Comparison of ENCODE assay signal across 8 cellular contexts in the genomic region with DNA sequence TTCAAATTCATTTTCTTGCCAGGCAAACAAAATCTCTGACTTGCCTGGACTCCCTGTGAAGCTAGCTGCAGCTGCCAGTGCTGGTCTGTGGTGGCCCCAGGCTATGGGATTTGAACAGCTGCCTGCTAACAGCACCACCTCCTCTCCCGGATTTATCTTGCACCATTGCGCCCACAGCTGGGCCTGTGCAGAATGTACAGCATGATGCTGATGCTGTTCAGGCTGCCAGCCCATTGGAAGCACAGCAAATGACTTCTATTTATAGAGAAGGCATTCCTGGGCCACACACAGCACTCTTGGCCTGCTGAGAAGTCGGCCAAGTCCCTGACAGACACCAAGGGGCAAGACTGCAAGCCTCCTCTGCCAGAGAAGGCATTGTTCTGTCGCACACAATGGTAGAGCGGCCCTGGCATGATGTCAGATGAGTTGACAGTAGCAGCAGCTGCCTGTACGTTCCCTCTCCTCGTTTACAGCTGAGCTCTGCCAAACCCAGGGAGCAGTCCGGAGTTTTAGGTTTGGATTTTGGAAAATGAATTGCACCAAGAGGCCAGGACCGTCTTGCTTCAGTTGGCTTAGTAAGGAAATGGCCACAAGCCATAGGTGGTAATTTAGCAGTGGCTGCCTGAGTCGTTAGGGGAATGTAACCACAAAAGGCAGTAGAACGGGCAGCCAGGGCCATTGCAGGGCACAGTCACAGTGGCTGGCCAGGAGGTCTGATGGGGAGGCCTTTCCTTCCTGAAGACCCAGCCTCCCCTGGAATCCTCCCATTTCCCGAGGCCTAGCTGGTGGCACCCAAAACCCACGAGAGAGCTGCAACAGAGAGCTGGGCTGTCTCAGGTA. TPM values are rescaled to one million over a fixed set of nuclear protein-coding genes. Genes with fewer than 3 reads are reported as not detected.
DNase-seq lines count a peak whose midpoint lies in the region; ATAC-seq and TF ChIP-seq lines count a peak whose summit lies in the region.

No MANE protein-coding gene starts in this region.

- no peak overlapping the region for H3K4me3 Mint-ChIP-seq in activated T-helper 1 cell treated with anti-CD3 and anti-CD28 coated beads, Interleukin-12 subunit alpha, Interleukin-12 subunit beta, Interleukin-2, Interleukin-4 antibody, amounts not matched to agents 30 ng/mL and 10 ng/mL and 1 ng/mL, durations not matched to agents 14 hours and 24 hours and 36 hours
- H3K4me3 Mint-ChIP-seq in stimulated activated effector memory CD8-positive, alpha-beta T cell treated with anti-CD3 and anti-CD28 coated beads, Interleukin-12 subunit alpha, Interleukin-12 subunit beta, amount 100 ng/mL, for 72 hours = no peak overlapping the region

- H3K9me3 ChIP-seq in ascending aorta = no peaks in the 10 kb centered on the region

- H3K27me3 ChIP-seq in ascending aorta = no peaks in the 10 kb centered on the region

- H3K4me1 ChIP-seq in ascending aorta = peaks cover 32 to 69% of the 10 kb centered on the region in 2 donors

- ATAC-seq in stimulated activated effector memory CD8-positive, alpha-beta T cell treated with anti-CD3 and anti-CD28 coated beads, Interleukin-12 subunit alpha, Interleukin-12 subunit beta, amount 100 ng/mL, for 72 hours = no peak

- H3K27me3 Mint-ChIP-seq in activated T-helper 1 cell treated with anti-CD3 and anti-CD28 coated beads, Interleukin-12 subunit alpha, Interleukin-12 subunit beta, Interleukin-2, Interleukin-4 antibody, amounts not matched to agents 30 ng/mL and 10 ng/mL and 1 ng/mL, durations not matched to agents 14 hours and 24 hours and 36 hours (ENCODE audit: insufficient read depth) = peaks cover 15% of the 10 kb centered on the region

- peak; percentile 99 for DNase-seq in DMS 273 treated with DMSO at 0.1 percent for 48 hours (lab: John Stamatoyannopoulos, UW)
- peak; percentile 86 for DNase-seq in NCI-H2107 (lab: John Stamatoyannopoulos, UW)
- DNase-seq in ascending aorta (ENCODE audit: low spot score in 2 of 2) = peak; percentile 40 to 90
- peak; percentile 35 for DNase-seq in hepatic stellate cell (ENCODE audit: low spot score)
- peak; percentile 94 for DNase-seq in superior temporal gyrus (ENCODE audit: extremely low spot score)
- no peak for DNase-seq in activated T-helper 1 cell treated with anti-CD3 and anti-CD28 coated beads, Interleukin-12 subunit alpha, Interleukin-12 subunit beta, Interleukin-2, Interleukin-4 antibody, amounts not matched to agents 30 ng/mL and 10 ng/mL and 1 ng/mL, durations not matched to agents 14 hours and 24 hours and 36 hours (ENCODE audit: low spot score)
- DNase-seq in stimulated activated effector memory CD8-positive, alpha-beta T cell treated with anti-CD3 and anti-CD28 coated beads, Interleukin-12 subunit alpha, Interleukin-12 subunit beta, amount 100 ng/mL, for 72 hours (ENCODE audit: low spot score in 2 of 2) = no peak
- no peak for DNase-seq in stimulated activated naive CD4-positive, alpha-beta T cell (lab: John Stamatoyannopoulos, UW)

- intact Hi-C loops in ascending aorta (cut with DNase I) = loop anchor here (1.0 to 5.0 kb wide), 5 partner anchors 30 to 304 kb away; a partner anchor contains a TSS
- intact Hi-C loops in activated T-helper 1 cell treated with anti-CD3 and anti-CD28 coated beads, Interleukin-12 subunit alpha, Interleukin-12 subunit beta, Interleukin-2, Interleukin-4 antibody, amounts not matched to agents 30 ng/mL and 10 ng/mL and 1 ng/mL, durations not matched to agents 14 hours and 24 hours and 36 hours (cut with micrococcal nuclease) = no loop called here

- H3K4me1 Mint-ChIP-seq in activated T-helper 1 cell treated with anti-CD3 and anti-CD28 coated beads, Interleukin-12 subunit alpha, Interleukin-12 subunit beta, Interleukin-2, Interleukin-4 antibody, amounts not matched to agents 30 ng/mL and 10 ng/mL and 1 ng/mL, durations not matched to agents 14 hours and 24 hours and 36 hours (ENCODE audit: low read depth) = no peaks in the 10 kb centered on the region
- no peaks in the 10 kb centered on the region for H3K4me1 Mint-ChIP-seq in stimulated activated effector memory CD8-positive, alpha-beta T cell treated with anti-CD3 and anti-CD28 coated beads, Interleukin-12 subunit alpha, Interleukin-12 subunit beta, amount 100 ng/mL, for 72 hours

- no peak overlapping the region for H3K27ac Mint-ChIP-seq in activated T-helper 1 cell treated with anti-CD3 and anti-CD28 coated beads, Interleukin-12 subunit alpha, Interleukin-12 subunit beta, Interleukin-2, Interleukin-4 antibody, amounts not matched to agents 30 ng/mL and 10 ng/mL and 1 ng/mL, durations not matched to agents 14 hours and 24 hours and 36 hours
- no peak overlapping the region for H3K27ac Mint-ChIP-seq in stimulated activated effector memory CD8-positive, alpha-beta T cell treated with anti-CD3 and anti-CD28 coated beads, Interleukin-12 subunit alpha, Interleukin-12 subunit beta, amount 100 ng/mL, for 72 hours

- H3K4me3 ChIP-seq in ascending aorta = peak overlapping the region in 1 of 2 donors; percentile 34

- H3K36me3 ChIP-seq in ascending aorta = no peaks in the 10 kb centered on the region

- H3K36me3 Mint-ChIP-seq in activated T-helper 1 cell treated with anti-CD3 and anti-CD28 coated beads, Interleukin-12 subunit alpha, Interleukin-12 subunit beta, Interleukin-2, Interleukin-4 antibody, amounts not matched to agents 30 ng/mL and 10 ng/mL and 1 ng/mL, durations not matched to agents 14 hours and 24 hours and 36 hours (ENCODE audit: low read depth) = no peaks in the 10 kb centered on the region
- no peaks in the 10 kb centered on the region for H3K36me3 Mint-ChIP-seq in stimulated activated effector memory CD8-positive, alpha-beta T cell treated with anti-CD3 and anti-CD28 coated beads, Interleukin-12 subunit alpha, Interleukin-12 subunit beta, amount 100 ng/mL, for 72 hours

- TF ChIP-seq CTCF in ascending aorta (IDR thresholded peaks at IDR 0.05) = peak in 1 of 3 experiments; percentile 35

- peak overlapping the region; percentile 66 to 86 for H3K27ac ChIP-seq in ascending aorta

- H3K9me3 Mint-ChIP-seq in activated T-helper 1 cell treated with anti-CD3 and anti-CD28 coated beads, Interleukin-12 subunit alpha, Interleukin-12 subunit beta, Interleukin-2, Interleukin-4 antibody, amounts not matched to agents 30 ng/mL and 10 ng/mL and 1 ng/mL, durations not matched to agents 14 hours and 24 hours and 36 hours = no peaks in the 10 kb centered on the region
- H3K9me3 Mint-ChIP-seq in stimulated activated effector memory CD8-positive, alpha-beta T cell treated with anti-CD3 and anti-CD28 coated beads, Interleukin-12 subunit alpha, Interleukin-12 subunit beta, amount 100 ng/mL, for 72 hours = no peaks in the 10 kb centered on the region

RNA-seq across cellular contexts. Expression of a gene that starts 38.5 kb away (rescaled TPM):
- 40.9 TPM for total RNA-seq in ascending aorta
- 3.9 and 4.3 TPM in 2 replicates for total RNA-seq in activated T-helper 1 cell treated with anti-CD3 and anti-CD28 coated beads, Interleukin-12 subunit alpha, Interleukin-12 subunit beta, Interleukin-2, Interleukin-4 antibody, amounts not matched to agents 30 ng/mL and 10 ng/mL and 1 ng/mL, durations not matched to agents 14 hours and 24 hours and 36 hours

Comparison
In these comparisons a context has a peak if more than half of its experiments do, and no peak if none do; other contexts are left out.
1. DNase-seq: peak in DMS 273 treated with DMSO at 0.1 percent for 48 hours (single experiment), NCI-H2107 (single experiment), ascending aorta (2 of 2), hepatic stellate cell (single experiment) and superior temporal gyrus (single experiment); none in activated T-helper 1 cell treated with anti-CD3 and anti-CD28 coated beads, Interleukin-12 subunit alpha, Interleukin-12 subunit beta, Interleukin-2, Interleukin-4 antibody, amounts not matched to agents 30 ng/mL and 10 ng/mL and 1 ng/mL, durations not matched to agents 14 hours and 24 hours and 36 hours (single experiment), stimulated activated effector memory CD8-positive, alpha-beta T cell treated with anti-CD3 and anti-CD28 coated beads, Interleukin-12 subunit alpha, Interleukin-12 subunit beta, amount 100 ng/mL, for 72 hours (0 of 2) and stimulated activated naive CD4-positive, alpha-beta T cell (0 of 6).